Comparison of ENCODE assay signal across 35 cellular contexts in genomic region chr5:30890377-30890776, GRCh38.
"Had no signal": no experiment of that assay in that cellular context is flagged by ENCODE, and none has a peak within 500 bp of the region (broad histone marks: within the 10 kb centered on the region; RNA-seq: fewer than 3 reads in every experiment).

No MANE protein-coding gene starts in this region.

- H3K27ac ChIP-seq: ascending aorta, breast epithelium, VCaP had no signal

- H3K9me3 Mint-ChIP-seq: activated CD8-positive, alpha-beta T cell treated with anti-CD3 and anti-CD28 coated beads for 36 hours; activated naive CD4-positive, alpha-beta T cell treated with anti-CD3 and anti-CD28 coated beads for 36 hours; activated naive CD8-positive, alpha-beta T cell treated with anti-CD3 and anti-CD28 coated beads, Interleukin-2, amount 10 ng/mL, durations not matched to agents 7 days and 5 days; activated T-helper 17 cell treated with anti-CD3 and anti-CD28 coated beads, Interleukin-2, amount 50 U/mL, for 72 hours; brain had no signal

- H3K27me3 ChIP-seq: ascending aorta, breast epithelium had no signal

- H3K4me3 Mint-ChIP-seq: activated B cell treated with CpG ODN at 0.5 μM for 24 hours; activated CD4-positive, alpha-beta memory T cell treated with anti-CD3 and anti-CD28 coated beads for 36 hours; activated CD4-positive, alpha-beta T cell treated with anti-CD3 and anti-CD28 coated beads, Interleukin-2, amount 10 ng/mL, durations not matched to agents 24 days and 14 days; activated CD8-positive, alpha-beta T cell treated with anti-CD3 and anti-CD28 coated beads for 36 hours; activated naive CD4-positive, alpha-beta T cell treated with anti-CD3 and anti-CD28 coated beads for 36 hours; activated naive CD8-positive, alpha-beta T cell treated with anti-CD3 and anti-CD28 coated beads, Interleukin-2, amount 10 ng/mL, durations not matched to agents 7 days and 5 days; activated naive CD8-positive, alpha-beta T cell treated with anti-CD3 and anti-CD28 coated beads, Interleukin-2, amount 50 U/mL, for 24 hours; activated T-cell treated with anti-CD3 and anti-CD28 coated beads, Interleukin-2, amount 50 U/mL, for 4 hours; activated T-cell treated with anti-CD3 and anti-CD28 coated beads, Interleukin-2, amount 50 U/mL, for 72 hours; activated T-helper 1 cell treated with anti-CD3 and anti-CD28 coated beads, Interleukin-12 subunit alpha, Interleukin-12 subunit beta, Interleukin-2, Interleukin-4 antibody, amounts not matched to agents 30 ng/mL and 10 ng/mL and 1 ng/mL, durations not matched to agents 14 hours and 24 hours and 36 hours; activated T-helper 17 cell treated with anti-CD3 and anti-CD28 coated beads, Interleukin-2, amount 50 U/mL, for 72 hours; brain; T-helper 1 cell treated with Interleukin-12 subunit alpha and Interleukin-12 subunit beta and Interleukin-4 antibody, amounts not matched to agents 30 μg/mL and 1 μg/mL, for 36 hours; T-helper 2 cell treated with Interferon-gamma antibody and Interleukin-4, amounts not matched to agents 5 μg/mL and 100 μg/mL, for 36 hours had no signal

- H3K36me3 ChIP-seq: ascending aorta, breast epithelium had no signal

- H3K9me3 ChIP-seq: ascending aorta, breast epithelium had no signal

- H3K27me3 Mint-ChIP-seq: activated B cell treated with CpG ODN at 0.5 μM for 24 hours; activated CD4-positive, alpha-beta memory T cell treated with anti-CD3 and anti-CD28 coated beads for 36 hours; activated CD4-positive, alpha-beta T cell treated with anti-CD3 and anti-CD28 coated beads, Interleukin-2, amount 10 ng/mL, durations not matched to agents 24 days and 14 days; activated CD8-positive, alpha-beta T cell treated with anti-CD3 and anti-CD28 coated beads for 36 hours; activated naive CD8-positive, alpha-beta T cell treated with anti-CD3 and anti-CD28 coated beads, Interleukin-2, amount 10 ng/mL, durations not matched to agents 7 days and 5 days; activated naive CD8-positive, alpha-beta T cell treated with anti-CD3 and anti-CD28 coated beads, Interleukin-2, amount 50 U/mL, for 24 hours; activated T-helper 17 cell treated with anti-CD3 and anti-CD28 coated beads, Interleukin-2, amount 50 U/mL, for 72 hours; brain had no signal

- DNase-seq: activated B cell treated with CpG ODN at 0.5 μM for 24 hours; activated CD4-positive, alpha-beta memory T cell treated with anti-CD3 and anti-CD28 coated beads for 36 hours; activated CD4-positive, alpha-beta T cell treated with anti-CD3 and anti-CD28 coated beads for 4 hours; activated CD4-positive, alpha-beta T cell treated with anti-CD3 and anti-CD28 coated beads, Interleukin-2, amount 10 ng/mL, durations not matched to agents 24 days and 14 days; activated CD4-positive, alpha-beta T cell treated with anti-CD3 and anti-CD28 coated beads, Interleukin-2, amount 50 U/mL, for 1 hour; activated CD4-positive, alpha-beta T cell treated with anti-CD3 and anti-CD28 coated beads, Interleukin-2, amount 50 U/mL, for 4 hours; activated CD4-positive, CD25-positive, alpha-beta regulatory T cell treated with anti-CD3 and anti-CD28 coated beads, Interleukin-2, amount 50 U/mL, for 72 hours; activated CD8-positive, alpha-beta memory T cell treated with anti-CD3 and anti-CD28 coated beads, Interleukin-2, amount 50 U/mL, for 4 hours; activated CD8-positive, alpha-beta T cell treated with anti-CD3 and anti-CD28 coated beads for 36 hours; activated effector memory CD4-positive, alpha-beta T cell treated with anti-CD3 and anti-CD28 coated beads, Interleukin-2, amount 50 U/mL, for 16 hours; activated gamma-delta T cell treated with Interleukin-2 at 50 U/mL for 16 hours; activated naive CD4-positive, alpha-beta T cell; activated naive CD4-positive, alpha-beta T cell treated with anti-CD3 and anti-CD28 coated beads for 36 hours; activated naive CD4-positive, alpha-beta T cell treated with anti-CD3 and anti-CD28 coated beads, Interleukin-2, amount 50 U/mL, for 16 hours; activated naive CD8-positive, alpha-beta T cell treated with anti-CD3 and anti-CD28 coated beads, Interleukin-2, amount 10 ng/mL, durations not matched to agents 7 days and 5 days; activated naive CD8-positive, alpha-beta T cell treated with anti-CD3 and anti-CD28 coated beads, Interleukin-2, amount 50 U/mL, for 24 hours; activated T-cell treated with anti-CD3 and anti-CD28 coated beads for 4 hours; activated T-cell treated with anti-CD3 and anti-CD28 coated beads, Interleukin-2, amount 50 U/mL, for 1 hour; activated T-cell treated with anti-CD3 and anti-CD28 coated beads, Interleukin-2, amount 50 U/mL, for 4 hours; activated T-cell treated with anti-CD3 and anti-CD28 coated beads, Interleukin-2, amount 50 U/mL, for 72 hours; amygdala; anterior cingulate cortex; central memory CD4-positive, alpha-beta T cell; T-helper 1 cell; T-helper 2 cell; T-helper 9 cell had no signal

- H3K4me1 ChIP-seq: ascending aorta, breast epithelium had no signal

- ATAC-seq: activated CD8-positive, alpha-beta T cell treated with anti-CD3 and anti-CD28 coated beads for 36 hours; activated naive CD4-positive, alpha-beta T cell treated with anti-CD3 and anti-CD28 coated beads, Interleukin-2, amount 50 U/mL, for 72 hours; activated naive CD8-positive, alpha-beta T cell treated with anti-CD3 and anti-CD28 coated beads, Interleukin-2, amount 50 U/mL, for 24 hours; activated T-cell treated with anti-CD3 and anti-CD28 coated beads, Interleukin-2, amount 50 U/mL, for 4 hours; activated T-cell treated with anti-CD3 and anti-CD28 coated beads, Interleukin-2, amount 50 U/mL, for 72 hours; activated T-helper 17 cell treated with anti-CD3 and anti-CD28 coated beads, Interleukin-2, amount 50 U/mL, for 72 hours had no signal

- H3K4me1 Mint-ChIP-seq: activated B cell treated with CpG ODN at 0.5 μM for 24 hours; activated CD4-positive, alpha-beta T cell treated with anti-CD3 and anti-CD28 coated beads, Interleukin-2, amount 10 ng/mL, durations not matched to agents 24 days and 14 days; activated naive CD8-positive, alpha-beta T cell treated with anti-CD3 and anti-CD28 coated beads, Interleukin-2, amount 10 ng/mL, durations not matched to agents 7 days and 5 days; activated naive CD8-positive, alpha-beta T cell treated with anti-CD3 and anti-CD28 coated beads, Interleukin-2, amount 50 U/mL, for 24 hours; activated T-helper 17 cell treated with anti-CD3 and anti-CD28 coated beads, Interleukin-2, amount 50 U/mL, for 72 hours; brain had no signal

- H3K27ac Mint-ChIP-seq: activated B cell treated with CpG ODN at 0.5 μM for 24 hours; activated CD4-positive, alpha-beta memory T cell treated with anti-CD3 and anti-CD28 coated beads for 36 hours; activated CD4-positive, alpha-beta T cell treated with anti-CD3 and anti-CD28 coated beads, Interleukin-2, amount 10 ng/mL, durations not matched to agents 24 days and 14 days; activated CD8-positive, alpha-beta T cell treated with anti-CD3 and anti-CD28 coated beads for 36 hours; activated naive CD4-positive, alpha-beta T cell treated with anti-CD3 and anti-CD28 coated beads for 36 hours; activated naive CD4-positive, alpha-beta T cell treated with anti-CD3 and anti-CD28 coated beads, Interleukin-2, amount 50 U/mL, for 72 hours; activated naive CD8-positive, alpha-beta T cell treated with anti-CD3 and anti-CD28 coated beads, Interleukin-2, amount 10 ng/mL, durations not matched to agents 7 days and 5 days; activated naive CD8-positive, alpha-beta T cell treated with anti-CD3 and anti-CD28 coated beads, Interleukin-2, amount 50 U/mL, for 24 hours; activated T-cell treated with anti-CD3 and anti-CD28 coated beads, Interleukin-2, amount 50 U/mL, for 72 hours; activated T-helper 1 cell treated with anti-CD3 and anti-CD28 coated beads, Interleukin-12 subunit alpha, Interleukin-12 subunit beta, Interleukin-2, Interleukin-4 antibody, amounts not matched to agents 30 ng/mL and 10 ng/mL and 1 ng/mL, durations not matched to agents 14 hours and 24 hours and 36 hours; activated T-helper 17 cell treated with anti-CD3 and anti-CD28 coated beads, Interleukin-2, amount 50 U/mL, for 72 hours; brain; T-helper 1 cell treated with Interleukin-12 subunit alpha and Interleukin-12 subunit beta and Interleukin-4 antibody, amounts not matched to agents 30 μg/mL and 1 μg/mL, for 36 hours; T-helper 2 cell treated with Interferon-gamma antibody and Interleukin-4, amounts not matched to agents 5 μg/mL and 100 μg/mL, for 36 hours had no signal

- H3K36me3 Mint-ChIP-seq: activated CD4-positive, alpha-beta memory T cell treated with anti-CD3 and anti-CD28 coated beads for 36 hours; activated naive CD4-positive, alpha-beta T cell treated with anti-CD3 and anti-CD28 coated beads, Interleukin-2, amount 50 U/mL, for 72 hours; activated naive CD8-positive, alpha-beta T cell treated with anti-CD3 and anti-CD28 coated beads, Interleukin-2, amount 10 ng/mL, durations not matched to agents 7 days and 5 days; brain had no signal

- H3K4me3 ChIP-seq: ascending aorta, breast epithelium had no signal
